8 cellular contexts compared by ENCODE assay signal in the genomic region with DNA sequence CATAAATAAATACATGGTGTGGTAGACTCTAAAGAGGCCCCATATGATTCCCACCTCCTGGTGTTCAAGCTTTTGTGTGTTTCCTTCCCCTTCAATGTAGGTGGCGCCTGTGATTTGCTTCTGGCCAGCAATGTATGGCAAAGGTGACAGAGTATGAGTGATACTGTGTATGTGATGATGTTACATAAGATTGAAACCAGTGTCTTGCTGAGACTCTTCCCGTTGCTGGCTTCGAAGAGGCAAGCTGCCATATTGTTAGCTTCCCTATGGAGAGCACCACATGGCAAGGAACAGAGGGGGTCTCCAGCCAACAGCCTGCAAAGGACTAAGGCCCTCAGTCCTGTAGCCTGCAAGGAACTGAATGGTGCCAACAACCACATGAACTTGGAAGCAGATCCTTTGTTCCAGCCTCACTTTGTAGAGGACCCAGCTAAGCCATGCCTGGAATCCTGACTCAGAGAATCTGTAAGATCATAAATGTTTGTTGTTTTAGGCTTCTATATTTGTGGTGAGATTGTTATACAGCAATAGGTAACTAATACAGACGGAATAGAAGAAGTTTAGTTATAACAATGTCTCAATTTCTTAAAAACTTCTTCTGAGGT. TPM values are rescaled to one million over a fixed set of nuclear protein-coding genes. Genes with fewer than 3 reads are reported as not detected.
DNase-seq lines count a peak whose midpoint lies in the region; ATAC-seq and TF ChIP-seq lines count a peak whose summit lies in the region.

No MANE protein-coding gene starts in this region.

- H3K27me3 ChIP-seq in HUES64 (ENCODE audit: insufficient read depth, low read length) = no peaks in the 10 kb centered on the region

- H3K27ac Mint-ChIP-seq in activated T-helper 2 cell treated with anti-CD3 and anti-CD28 coated beads, Interferon-gamma antibody, Interleukin-2, Interleukin-4, amounts not matched to agents 10 μg/mL and 5 μg/mL and 100 μg/mL, durations not matched to agents 14 hours and 24 hours and 36 hours = peak overlapping the region; percentile 5
- no peak overlapping the region for H3K27ac Mint-ChIP-seq in nephron progenitor cell

- H3K9ac ChIP-seq in HUES64 (ENCODE audit: low read depth, low read length) = no peak overlapping the region

- no peaks in the 10 kb centered on the region for H3K27me3 Mint-ChIP-seq in activated T-helper 2 cell treated with anti-CD3 and anti-CD28 coated beads, Interferon-gamma antibody, Interleukin-2, Interleukin-4, amounts not matched to agents 10 μg/mL and 5 μg/mL and 100 μg/mL, durations not matched to agents 14 hours and 24 hours and 36 hours (ENCODE audit: low read depth)
- peaks cover 7% of the 10 kb centered on the region for H3K27me3 Mint-ChIP-seq in nephron progenitor cell (ENCODE audit: low read depth, poor library complexity)

- no peak for TF ChIP-seq CTCF in nephron progenitor cell (IDR thresholded peaks at IDR 0.05)

- H3K36me3 Mint-ChIP-seq in activated T-helper 2 cell treated with anti-CD3 and anti-CD28 coated beads, Interferon-gamma antibody, Interleukin-2, Interleukin-4, amounts not matched to agents 10 μg/mL and 5 μg/mL and 100 μg/mL, durations not matched to agents 14 hours and 24 hours and 36 hours (ENCODE audit: low read depth) = peaks cover 29% of the 10 kb centered on the region
- H3K36me3 Mint-ChIP-seq in nephron progenitor cell (ENCODE audit: low read depth) = peaks cover 7% of the 10 kb centered on the region

- peak overlapping the region; percentile 64; the same call in 1 of the 2 replicates for H3K27ac ChIP-seq in HUES64 (ENCODE audit: low read depth, low read length)

- WGBS in HUES64 = 47% methylated on average over 3 of the region's 4 CpGs

- H3K4me3 Mint-ChIP-seq in activated T-helper 2 cell treated with anti-CD3 and anti-CD28 coated beads, Interferon-gamma antibody, Interleukin-2, Interleukin-4, amounts not matched to agents 10 μg/mL and 5 μg/mL and 100 μg/mL, durations not matched to agents 14 hours and 24 hours and 36 hours (ENCODE audit: low read depth) = peak overlapping the region; percentile 96
- H3K4me3 Mint-ChIP-seq in nephron progenitor cell = peak overlapping the region; percentile 91

- DNase-seq in NCI-H748 (lab: John Stamatoyannopoulos, UW; ENCODE audit: unreplicated experiment) (peak; percentile 55), NCI-H748 treated with DMSO at 0.1 percent for 48 hours (lab: John Stamatoyannopoulos, UW) (no peak), nephron progenitor cell (no peak), dedifferentiated amniotic fluid mesenchymal stem cell (ENCODE audit: extremely low spot score) (no peak)
- DNase-seq in activated T-helper 2 cell treated with anti-CD3 and anti-CD28 coated beads, Interferon-gamma antibody, Interleukin-2, Interleukin-4, amounts not matched to agents 10 μg/mL and 5 μg/mL and 100 μg/mL, durations not matched to agents 14 hours and 24 hours and 36 hours (ENCODE audit: low spot score) = no peak

- intact Hi-C loops in activated T-helper 2 cell treated with anti-CD3 and anti-CD28 coated beads, Interferon-gamma antibody, Interleukin-2, Interleukin-4, amounts not matched to agents 10 μg/mL and 5 μg/mL and 100 μg/mL, durations not matched to agents 14 hours and 24 hours and 36 hours (cut with micrococcal nuclease) = loop anchor here (2.0 kb wide), 1 partner anchor 60 kb away; the partner anchor contains the start of gene ELAC1

- peaks cover 44% of the 10 kb centered on the region for H3K4me1 ChIP-seq in HUES64 (ENCODE audit: insufficient read depth, low read length)

- peaks cover 6% of the 10 kb centered on the region for H3K36me3 ChIP-seq in HUES64 (ENCODE audit: insufficient read depth, low read length)

- H3K9me3 ChIP-seq in HUES64 (ENCODE audit: insufficient read depth, low read depth, low read length) = no peaks in the 10 kb centered on the region; the same call in 1 of the 2 replicates

- peaks cover 4% of the 10 kb centered on the region for H3K9me3 Mint-ChIP-seq in activated T-helper 2 cell treated with anti-CD3 and anti-CD28 coated beads, Interferon-gamma antibody, Interleukin-2, Interleukin-4, amounts not matched to agents 10 μg/mL and 5 μg/mL and 100 μg/mL, durations not matched to agents 14 hours and 24 hours and 36 hours
- peaks cover 5% of the 10 kb centered on the region for H3K9me3 Mint-ChIP-seq in nephron progenitor cell

- no peak for ATAC-seq in GM18909 (IDR thresholded peaks at IDR 0.05; ENCODE audit: poor library complexity, unreplicated experiment)
- ATAC-seq in GM18861 (IDR thresholded peaks at IDR 0.05; ENCODE audit: unreplicated experiment) = no peak

- peak overlapping the region; percentile 7; the same call in 1 of the 2 replicates for H3K4me3 ChIP-seq in HUES64 (ENCODE audit: low read length)

- peaks cover 35% of the 10 kb centered on the region for H3K4me1 Mint-ChIP-seq in activated T-helper 2 cell treated with anti-CD3 and anti-CD28 coated beads, Interferon-gamma antibody, Interleukin-2, Interleukin-4, amounts not matched to agents 10 μg/mL and 5 μg/mL and 100 μg/mL, durations not matched to agents 14 hours and 24 hours and 36 hours (ENCODE audit: low read depth)
- peaks cover 41% of the 10 kb centered on the region for H3K4me1 Mint-ChIP-seq in nephron progenitor cell

RNA-seq across cellular contexts. Expression of gene SMAD4, which starts 1.7 kb away (rescaled TPM):
- 95.1 TPM for polyA plus RNA-seq in HUES64 (2013, experiment 1 of 2)
- polyA plus RNA-seq in HUES64 (2013, experiment 2 of 2) = 89.7 TPM
- 73.0 and 77.1 TPM in 2 replicates for total RNA-seq in activated T-helper 2 cell treated with anti-CD3 and anti-CD28 coated beads, Interferon-gamma antibody, Interleukin-2, Interleukin-4, amounts not matched to agents 10 μg/mL and 5 μg/mL and 100 μg/mL, durations not matched to agents 14 hours and 24 hours and 36 hours
